Comparison of ENCODE assay signal across 12 cellular contexts in the genomic region with DNA sequence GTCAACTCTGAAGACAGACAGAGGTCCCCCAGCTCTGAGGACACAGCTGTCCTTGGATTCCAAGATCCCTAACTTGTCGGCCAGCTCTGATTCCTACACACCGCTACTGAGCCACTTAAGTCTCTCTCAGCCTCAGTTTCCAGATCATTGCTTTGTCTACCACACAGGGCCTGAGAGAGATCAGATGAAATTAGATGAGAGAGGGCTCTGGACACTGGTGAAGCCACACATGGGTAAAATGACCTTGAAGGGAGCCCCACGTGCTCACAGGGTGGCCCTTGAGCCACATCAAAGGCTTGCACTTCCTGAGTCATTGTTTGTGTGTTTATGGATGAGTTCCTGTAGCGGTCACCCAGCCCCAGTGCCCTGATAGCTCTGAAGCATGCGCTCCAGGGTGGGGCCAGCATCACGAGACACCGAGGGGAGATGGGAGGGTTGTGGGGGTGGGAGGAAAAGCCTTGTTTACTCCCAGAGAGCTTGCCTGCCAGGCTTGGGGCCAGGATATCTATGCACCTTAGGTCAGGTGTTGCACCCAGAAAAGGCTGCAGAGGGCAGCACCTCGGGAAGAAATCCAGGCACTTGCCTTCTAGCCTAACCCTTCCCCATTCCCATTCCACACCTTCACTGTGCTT. TPM values are rescaled to one million over a fixed set of nuclear protein-coding genes. Genes with fewer than 3 reads are reported as not detected.
DNase-seq lines count a peak whose midpoint lies in the region; ATAC-seq and TF ChIP-seq lines count a peak whose summit lies in the region.
"Had no signal": no experiment of that assay in that cellular context is flagged by ENCODE, and none has a peak within 500 bp of the region (broad histone marks: within the 10 kb centered on the region; RNA-seq: fewer than 3 reads in every experiment).

No MANE protein-coding gene starts in this region.

- H3K27me3 Mint-ChIP-seq in T-helper 2 cell treated with Interferon-gamma antibody and Interleukin-4, amounts not matched to agents 5 μg/mL and 100 μg/mL, for 36 hours (ENCODE audit: low read depth) = no peaks in the 10 kb centered on the region

- no peaks in the 10 kb centered on the region for H3K9me3 Mint-ChIP-seq in T-helper 2 cell treated with Interferon-gamma antibody and Interleukin-4, amounts not matched to agents 5 μg/mL and 100 μg/mL, for 36 hours

- H3K36me3 Mint-ChIP-seq in T-helper 2 cell treated with Interferon-gamma antibody and Interleukin-4, amounts not matched to agents 5 μg/mL and 100 μg/mL, for 36 hours (ENCODE audit: low read depth) = no peaks in the 10 kb centered on the region

- H3K4me1 Mint-ChIP-seq in T-helper 2 cell treated with Interferon-gamma antibody and Interleukin-4, amounts not matched to agents 5 μg/mL and 100 μg/mL, for 36 hours (ENCODE audit: low read depth) = no peaks in the 10 kb centered on the region

- H3K27ac Mint-ChIP-seq in T-helper 2 cell treated with Interferon-gamma antibody and Interleukin-4, amounts not matched to agents 5 μg/mL and 100 μg/mL, for 36 hours = no peak overlapping the region
- H3K27ac Mint-ChIP-seq: IgD-negative memory B cell had no signal

- no peak for ATAC-seq in GM19023 (IDR thresholded peaks at IDR 0.05; ENCODE audit: unreplicated experiment)
- ATAC-seq: psoas muscle had no signal

- TF ChIP-seq POLR2A in erythroblast (IDR thresholded peaks at IDR 0.05; ENCODE audit: low read length) = no peak

- DNase-seq in DMS153 (lab: John Stamatoyannopoulos, UW) (peak; percentile 14), DMS153 treated with DMSO at 0.1 percent for 48 hours (lab: John Stamatoyannopoulos, UW; ENCODE audit: unreplicated experiment) (no peak), OCI-M1 (lab: John Stamatoyannopoulos, UW) (peak; percentile 66), erythroblast (lab: John Stamatoyannopoulos, UW) (peak; percentile 12 to 34), renal cortical epithelial cell (ENCODE audit: low read depth) (peak; percentile 15), NCI-H2227 treated with DMSO at 0.1 percent for 48 hours (lab: John Stamatoyannopoulos, UW) (no peak)
- no peak for DNase-seq in T-helper 2 cell treated with Interferon-gamma antibody and Interleukin-4, amounts not matched to agents 5 μg/mL and 100 μg/mL, for 36 hours (ENCODE audit: low spot score)
- DNase-seq: activated CD8-positive, alpha-beta memory T cell treated with anti-CD3 and anti-CD28 coated beads, Interleukin-2, amount 50 U/mL, for 4 hours; psoas muscle; RPMI8226 had no signal

- no peak overlapping the region for H3K4me3 Mint-ChIP-seq in T-helper 2 cell treated with Interferon-gamma antibody and Interleukin-4, amounts not matched to agents 5 μg/mL and 100 μg/mL, for 36 hours
- H3K4me3 Mint-ChIP-seq: IgD-negative memory B cell had no signal

RNA-seq across cellular contexts. Expression of a gene that starts 32.7 kb away (rescaled TPM):
- total RNA-seq in renal cortical epithelial cell = not detected in 2 replicates
- total RNA-seq: psoas muscle had no signal

RNA-seq across cellular contexts. Expression of a gene that starts 56.6 kb away (rescaled TPM):
- 0.17 and 0.30 TPM in 2 replicates for total RNA-seq in renal cortical epithelial cell

Comparison
In these comparisons a context has a peak if more than half of its experiments do, and no peak if none do; other contexts are left out.
1. DNase-seq: peak in DMS153 (single experiment), OCI-M1 (single experiment), erythroblast (2 of 2) and renal cortical epithelial cell (single experiment); none in DMS153 treated with DMSO at 0.1 percent for 48 hours (single experiment), NCI-H2227 treated with DMSO at 0.1 percent for 48 hours (single experiment) and T-helper 2 cell treated with Interferon-gamma antibody and Interleukin-4, amounts not matched to agents 5 μg/mL and 100 μg/mL, for 36 hours (single experiment).